1 cellular context compared by ENCODE assay signal in genomic region chr5:160480652-160481051, GRCh38.
TF ChIP-seq lines count a peak whose summit lies in the region.

No MANE protein-coding gene starts in this region.

TF ChIP-seq in HepG2, 621 proteins besides CTCF, POLR2A, EP300 and RAD21 (continues in another document):
- TF ChIP-seq FOXA3 (CRISPR knock-in tag; IDR thresholded peaks at IDR 0.05) (0 out of 2 replicates have a peak, but pooled peaks have one; percentile 23), NR1H2 (CRISPR knock-in tag; IDR thresholded peaks at IDR 0.05; ENCODE audit: borderline replicate concordance, low read depth) (no peak), ZNF549 (CRISPR knock-in tag; IDR thresholded peaks at IDR 0.05) (no peak), KDM2A (CRISPR knock-in tag; IDR thresholded peaks at IDR 0.05; ENCODE audit: borderline replicate concordance, low read depth) (no peak), MLX (CRISPR knock-in tag; IDR thresholded peaks at IDR 0.05) (peak; percentile 33; the same call in 1 of the 2 replicates), NR2F2 (IDR thresholded peaks at IDR 0.05; ENCODE audit: borderline replicate concordance, low read depth) (peak; percentile 43; the same call in 1 of the 2 replicates), ZFP62 (CRISPR knock-in tag; IDR thresholded peaks at IDR 0.05) (no peak), TBX2 (CRISPR knock-in tag; IDR thresholded peaks at IDR 0.05; ENCODE audit: borderline replicate concordance) (peak; percentile 28; the same call in 1 of the 2 replicates), ARID2 (CRISPR knock-in tag; IDR thresholded peaks at IDR 0.05; ENCODE audit: borderline replicate concordance) (no peak), GATAD2A (CRISPR knock-in tag; IDR thresholded peaks at IDR 0.05) (0 out of 2 replicates have a peak, but pooled peaks have one; percentile 23), ISL2 (CRISPR knock-in tag; IDR thresholded peaks at IDR 0.05) (0 out of 2 replicates have a peak, but pooled peaks have one; percentile 24), NR2C2 (CRISPR knock-in tag; IDR thresholded peaks at IDR 0.05; ENCODE audit: borderline replicate concordance) (0 out of 2 replicates have a peak, but pooled peaks have one; percentile 30), RXRB (CRISPR knock-in tag; IDR thresholded peaks at IDR 0.05; ENCODE audit: borderline replicate concordance) (peak; percentile 59; the same call in 1 of the 2 replicates), ZBTB2 (CRISPR knock-in tag; IDR thresholded peaks at IDR 0.05; ENCODE audit: low read depth) (no peak), PITX1 (CRISPR knock-in tag; IDR thresholded peaks at IDR 0.05) (0 out of 2 replicates have a peak, but pooled peaks have one; percentile 18), ARID5B (CRISPR knock-in tag; IDR thresholded peaks at IDR 0.05) (peak; percentile 46), U2AF1 (optimal IDR thresholded peaks at IDR 0.05; ENCODE audit: low read depth, low read length) (no peak), PPARG (CRISPR knock-in tag; conservative IDR thresholded peaks at IDR 0.05) (peak; percentile 63; the same call in 1 of the 2 replicates), NFAT5 (CRISPR knock-in tag; IDR thresholded peaks at IDR 0.05) (no peak), PTBP1 (IDR thresholded peaks at IDR 0.05; ENCODE audit: low read depth, low read length, poor library complexity, severe bottlenecking) (no peak), SAFB2 (CRISPR knock-in tag; IDR thresholded peaks at IDR 0.05; ENCODE audit: borderline replicate concordance, low read depth) (no peak), MAFG (CRISPR knock-in tag; IDR thresholded peaks at IDR 0.05) (no peak), HHEX (CRISPR knock-in tag; IDR thresholded peaks at IDR 0.05) (peak; percentile 59; the same call in 1 of the 2 replicates), ZMAT3 (CRISPR knock-in tag; conservative IDR thresholded peaks at IDR 0.05) (no peak), CCAR2 (optimal IDR thresholded peaks at IDR 0.05; ENCODE audit: low read depth, low read length) (no peak), BCL6 (CRISPR knock-in tag; IDR thresholded peaks at IDR 0.05) (0 out of 2 replicates have a peak, but pooled peaks have one; percentile 15), RERE (CRISPR knock-in tag; IDR thresholded peaks at IDR 0.05; ENCODE audit: low read depth) (peak; percentile 62; the same call in 1 of the 2 replicates), KIAA2018 (CRISPR knock-in tag; IDR thresholded peaks at IDR 0.05; ENCODE audit: borderline replicate concordance) (no peak), ZNF12 (CRISPR knock-in tag; IDR thresholded peaks at IDR 0.05) (no peak), HDAC2 (CRISPR knock-in tag; IDR thresholded peaks at IDR 0.05) (0 out of 2 replicates have a peak, but pooled peaks have one; percentile 28)
